24 cellular contexts compared by ENCODE assay signal in the genomic region with DNA sequence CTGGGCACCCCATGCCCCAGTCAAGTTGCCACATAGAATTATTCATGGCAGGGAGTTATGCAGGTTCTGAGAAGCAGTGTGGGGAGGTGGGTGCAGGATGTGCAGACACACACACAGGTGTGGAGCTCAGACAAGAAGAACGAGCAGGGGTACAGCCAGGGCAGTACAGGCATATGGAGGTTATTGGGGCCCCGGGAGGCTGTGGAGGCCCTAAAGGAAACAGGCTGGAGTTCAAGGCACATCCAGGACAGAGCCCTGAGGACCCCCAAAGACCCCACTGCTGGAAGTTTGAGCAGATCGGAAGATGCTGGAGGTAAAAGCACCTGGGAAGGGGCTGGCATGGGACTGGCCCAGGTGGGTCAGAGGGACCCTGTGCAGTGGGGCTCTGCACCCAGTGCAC.
"Had no signal": no experiment of that assay in that cellular context is flagged by ENCODE, and none has a peak within 500 bp of the region (broad histone marks: within the 10 kb centered on the region; RNA-seq: fewer than 3 reads in every experiment).

No MANE protein-coding gene starts in this region.

- ATAC-seq: heart right ventricle; left cardiac atrium; left lobe of liver; naive thymus-derived CD4-positive, alpha-beta T cell; natural killer cell treated with Interleukin-12 subunit alpha and Interleukin-12 subunit beta and Interleukin-15 and Interleukin-18, amount 100 ng/mL, for 72 hours; right lobe of liver; stimulated activated memory B cell treated with anti-CD40 and anti-IgM and Interleukin-4, amounts not matched to agents 10 μg/mL and 1 μg/mL and 100 μg/mL, for 72 hours; stimulated activated naive CD8-positive, alpha-beta T cell treated with anti-CD3 and anti-CD28 coated beads, Interleukin-15, amount 100 ng/mL, for 72 hours had no signal

- H3K27ac ChIP-seq: hepatocyte, ovary, right lobe of liver, uterus had no signal

- H3K36me3 ChIP-seq: heart right ventricle, ovary, right atrium auricular region, right lobe of liver, tibial nerve, uterus had no signal

- H3K9me3 ChIP-seq: heart right ventricle, mucosa of descending colon, ovary, right atrium auricular region, right lobe of liver, tibial nerve, uterus had no signal

- DNase-seq: heart right ventricle; islet precursor cell; kidney glomerular epithelial cell; left cardiac atrium; midbrain; naive thymus-derived CD4-positive, alpha-beta T cell; ovary; stimulated activated CD4-positive, alpha-beta T cell treated with anti-CD3 and anti-CD28 coated beads, Interleukin-2, amount 100 ng/mL, for 48 hours; stimulated activated CD4-positive, alpha-beta T cell treated with anti-CD3 and anti-CD28 coated beads, Interleukin-4, amount 100 ng/mL, for 4 hours; stimulated activated CD8-positive, alpha-beta memory T cell treated with anti-CD3 and anti-CD28 coated beads, Interleukin-4, amount 100 ng/mL, for 48 hours; stimulated activated naive CD4-positive, alpha-beta T cell treated with Interleukin-2 at 50 U/mL for 16 hours; stimulated activated naive CD8-positive, alpha-beta T cell treated with anti-CD3 and anti-CD28 coated beads, Interleukin-15, amount 100 ng/mL, for 72 hours; substantia nigra; uterus had no signal

- H3K4me1 ChIP-seq: uterus had no signal

- H3K27me3 ChIP-seq: heart right ventricle, hepatocyte, ovary, right atrium auricular region, right lobe of liver, tibial nerve, uterus had no signal

- H3K4me3 ChIP-seq: heart right ventricle, hepatocyte, lung, mucosa of descending colon, ovary, right atrium auricular region, right lobe of liver, skin epidermis, tibial nerve, uterus had no signal
